Comparison of ENCODE assay signal across 8 cellular contexts in genomic region chr10:96129387-96130325, GRCh38. TPM values are rescaled to one million over a fixed set of nuclear protein-coding genes. Genes with fewer than 3 reads are reported as not detected.
DNase-seq lines count a peak whose midpoint lies in the region; ATAC-seq and TF ChIP-seq lines count a peak whose summit lies in the region.

Gene ZNF518A (plus strand): TSS chr10:96130297. CDS start chr10:96156323, 26,026 bp downstream.

- peak within 1 kb of the TSS; percentile 78 to 99 (median 94) for H3K27ac ChIP-seq in dorsolateral prefrontal cortex

- no peak for TF ChIP-seq POLR2A in lower leg skin (IDR thresholded peaks at IDR 0.05)

- peak; percentile 95 for DNase-seq in CD1c-positive myeloid dendritic cell (ENCODE audit: extremely low spot score)
- DNase-seq in NCI-H748 (lab: John Stamatoyannopoulos, UW; ENCODE audit: unreplicated experiment), result peak; percentile 97
- peak; percentile 91 for DNase-seq in activated CD4-positive, alpha-beta memory T cell treated with anti-CD3 and anti-CD28 coated beads for 36 hours
- peak; percentile 80 to 91 (median 87) for DNase-seq in dorsolateral prefrontal cortex
- peak; percentile 85 to 98 for DNase-seq in lower leg skin (ENCODE audit: low spot score in 2 of 2)
- peak; percentile 79 to 87 for DNase-seq in stimulated activated CD4-positive, alpha-beta T cell treated with anti-CD3 and anti-CD28 coated beads, Interleukin-4, amount 100 ng/mL, for 4 hours

- peaks cover 0 to 47% (median 37%) of the 10 kb centered on the region in 45 donors for H3K27me3 ChIP-seq in dorsolateral prefrontal cortex

- H3K4me3 Mint-ChIP-seq in activated CD4-positive, alpha-beta memory T cell treated with anti-CD3 and anti-CD28 coated beads for 36 hours, result peak within 1 kb of the TSS; percentile 92

- H3K36me3 Mint-ChIP-seq in activated CD4-positive, alpha-beta memory T cell treated with anti-CD3 and anti-CD28 coated beads for 36 hours, result peaks cover 28% of the 10 kb centered on the region

- CTCF ChIA-PET in activated CD4-positive, alpha-beta memory T cell treated with anti-CD3 and anti-CD28 coated beads for 36 hours (lab: Charles Lee), result interaction anchor here (1.1 to 2.1 kb wide), 7 partner anchors 11 to 436 kb away, joined by 3 to 17 read pairs (median 7); partner anchors contain the start of gene TCTN3

- H3K4me3 ChIP-seq in dorsolateral prefrontal cortex, result peak within 1 kb of the TSS; percentile 62 to 99 (median 82)
- peak within 1 kb of the TSS; percentile 95 for H3K4me3 ChIP-seq in lower leg skin (ENCODE audit: low read depth, poor library complexity, severe bottlenecking)

- no peaks in the 10 kb centered on the region for H3K9me3 Mint-ChIP-seq in activated CD4-positive, alpha-beta memory T cell treated with anti-CD3 and anti-CD28 coated beads for 36 hours

- POLR2A ChIA-PET in activated CD4-positive, alpha-beta memory T cell treated with anti-CD3 and anti-CD28 coated beads for 36 hours (lab: Charles Lee), result interaction anchor here (0.6 to 2.4 kb wide), 11 partner anchors 9 to 86 kb away, joined by 3 to 72 read pairs (median 3); partner anchors contain the start of gene CCNJ

- TF ChIP-seq CTCF in dorsolateral prefrontal cortex (IDR thresholded peaks at IDR 0.05 in 54 of 56, conservative IDR thresholded peaks at IDR 0.05 in 2 of 56; ENCODE audit: low read depth in 1 of 56, partially characterized antibody in 56 of 56) (peak in 19 of 56 donors; percentile 3 to 47 (median 20)), lower leg skin (IDR thresholded peaks at IDR 0.05) (no peak)

- 13 to 15% methylated on average over 37 of the region's 48 CpGs for WGBS in lower leg skin, 2 donors

- H3K27ac Mint-ChIP-seq in activated CD4-positive, alpha-beta memory T cell treated with anti-CD3 and anti-CD28 coated beads for 36 hours, result peak within 1 kb of the TSS; percentile 99

- peaks cover 29% of the 10 kb centered on the region for H3K27me3 Mint-ChIP-seq in activated CD4-positive, alpha-beta memory T cell treated with anti-CD3 and anti-CD28 coated beads for 36 hours

- ATAC-seq in GM19372 (IDR thresholded peaks at IDR 0.05; ENCODE audit: low read depth, unreplicated experiment) (peak; percentile 78), HG03521 (IDR thresholded peaks at IDR 0.05; ENCODE audit: unreplicated experiment) (peak; percentile 72)

- peaks cover 20% of the 10 kb centered on the region for H3K4me1 Mint-ChIP-seq in activated CD4-positive, alpha-beta memory T cell treated with anti-CD3 and anti-CD28 coated beads for 36 hours (ENCODE audit: low read depth)

- intact Hi-C loops in activated CD4-positive, alpha-beta memory T cell treated with anti-CD3 and anti-CD28 coated beads for 36 hours (cut with micrococcal nuclease), result loop anchor here (1.0 to 5.0 kb wide), 5 partner anchors 39 to 223 kb away; partner anchors contain the start of genes CC2D2B and CCNJ
- intact Hi-C loops in dorsolateral prefrontal cortex (cut with DNase I) (loop anchor here (1.0 to 10.0 kb wide), 3 partner anchors 39 to 175 kb away; partner anchors contain the start of genes CCNJ (in 1 of the 2) and DNTT (in 1 of the 2)), lower leg skin (cut with DNase I; ENCODE audit: low total_unique reads) (no loop called here)

RNA-seq across cellular contexts. Expression of gene ZNF518A, which starts in this region (rescaled TPM):
- total RNA-seq in activated CD4-positive, alpha-beta memory T cell treated with anti-CD3 and anti-CD28 coated beads for 36 hours, result 10 to 100 TPM in 1 of 2 experiments, 1 to 10 TPM in 1; 9.6 to 13.3 TPM
- 10 to 100 TPM; 23.2 to 58.5 (median 34.2) TPM for total RNA-seq in dorsolateral prefrontal cortex
- total RNA-seq in lower leg skin, result 10 to 100 TPM in 1 of 4 donors, 1 to 10 TPM in 3; 6.7 to 12.1 (median 8.3) TPM

Comparison
In these comparisons a context has a peak if more than half of its experiments do, and no peak if none do; other contexts are left out.
1. Peak in every context shown above with its lines: DNase-seq, ATAC-seq, H3K4me3 ChIP-seq and H3K27ac ChIP-seq.